Comparison of ENCODE assay signal across 8 cellular contexts in the genomic region with DNA sequence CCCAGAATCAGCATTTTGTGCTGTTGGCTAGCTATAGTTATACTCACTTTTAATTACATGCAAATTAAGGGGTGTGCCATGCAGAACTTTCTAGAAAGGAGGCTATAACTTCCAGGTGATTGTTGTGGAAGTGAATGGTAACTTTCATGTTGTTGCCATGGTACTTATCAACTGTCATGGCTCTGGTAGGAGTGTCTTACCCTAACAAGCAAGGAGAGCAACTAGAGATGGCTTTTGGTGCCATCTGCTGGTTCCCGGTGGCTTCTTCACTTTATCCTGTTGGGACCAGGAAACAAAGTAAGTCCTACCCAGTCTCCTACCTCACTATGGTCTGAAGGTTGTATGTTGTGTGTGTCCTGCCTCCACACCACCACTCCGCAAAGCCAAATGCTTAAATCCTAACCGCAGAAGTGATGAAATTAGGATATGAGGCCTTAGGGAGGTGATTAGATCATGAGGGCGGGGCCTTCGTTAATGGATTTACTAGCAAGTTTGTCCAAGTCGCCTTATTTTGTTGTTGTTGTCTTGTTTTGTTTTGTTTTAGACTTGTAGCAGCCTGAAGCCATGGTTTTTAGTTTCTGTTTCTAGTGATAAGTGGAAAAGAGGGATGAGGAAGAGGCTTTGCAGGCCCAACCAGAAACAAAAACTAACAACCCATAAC. TPM values are rescaled to one million over a fixed set of nuclear protein-coding genes. Genes with fewer than 3 reads are reported as not detected.
DNase-seq lines count a peak whose midpoint lies in the region; ATAC-seq, FAIRE-seq and TF ChIP-seq lines count a peak whose summit lies in the region.

No MANE protein-coding gene starts in this region.

- peak; percentile 62 for FAIRE-seq in kidney (lab: Jason Lieb, UNC)

- H3K4me1 Mint-ChIP-seq in central memory CD8-positive, alpha-beta T cell, result peaks cover 36% of the 10 kb centered on the region

- no peak overlapping the region for H3K4me3 Mint-ChIP-seq in central memory CD8-positive, alpha-beta T cell

- TF ChIP-seq CTCF in kidney (IDR thresholded peaks at IDR 0.05; ENCODE audit: borderline replicate concordance, extremely low read depth, insufficient read depth), result peak; percentile 72

- peak overlapping the region in 1 of 2 donors; percentile 31 for H3K9ac ChIP-seq in kidney (ENCODE audit: low read length in 2 of 2)

- peaks cover 24% of the 10 kb centered on the region for H3K36me3 Mint-ChIP-seq in central memory CD8-positive, alpha-beta T cell (ENCODE audit: insufficient read depth)

- no peaks in the 10 kb centered on the region for H3K9me3 ChIP-seq in kidney (ENCODE audit: control insufficient read depth in 1 of 2, low read length in 2 of 2)

- no peaks in the 10 kb centered on the region for H3K36me3 ChIP-seq in kidney (ENCODE audit: control insufficient read depth in 1 of 2, insufficient read depth in 2 of 2, low read length in 2 of 2)

- H3K4me1 ChIP-seq in kidney (ENCODE audit: control insufficient read depth in 1 of 2, insufficient read depth in 1 of 2, low read depth in 1 of 2, low read length in 2 of 2), result no peaks in the 10 kb centered on the region

- DNase-seq in ELF-1 (ENCODE audit: low read depth, low spot score) (peak; percentile 96), NCI-H510A treated with DMSO at 0.1 percent for 48 hours (lab: John Stamatoyannopoulos, UW) (peak; percentile 86), kidney (peak; percentile 78)
- peak; percentile 75 to 86 for DNase-seq in central memory CD8-positive, alpha-beta T cell (ENCODE audit: low spot score in 2 of 2)
- peak; percentile 64 to 69 for DNase-seq in stimulated activated CD4-positive, alpha-beta T cell treated with anti-CD3 and anti-CD28 coated beads, Interleukin-1b, Interleukin-23, amount 100 ng/mL, for 4 hours (ENCODE audit: low read depth in 2 of 2)

- H3K4me3 ChIP-seq in kidney (ENCODE audit: low read length in 2 of 2), result no peak overlapping the region

- H3K27ac ChIP-seq in kidney (ENCODE audit: low read depth in 2 of 2, low read length in 2 of 2), result no peak overlapping the region

- intact Hi-C loops in kidney (cut with DNase I), result no loop called here

- peak; percentile 41 for ATAC-seq in HG03280 (IDR thresholded peaks at IDR 0.05; ENCODE audit: unreplicated experiment)
- ATAC-seq in activated CD4-positive, CD25-positive, alpha-beta regulatory T cell treated with anti-CD3 and anti-CD28 coated beads, Interleukin-2, amount 50 U/mL, for 24 hours, result peak; percentile 56 to 63
- ATAC-seq in central memory CD8-positive, alpha-beta T cell (replicated peaks; ENCODE audit: extremely low read depth, poor library complexity, severe bottlenecking), result peak; percentile 48
- no peak for ATAC-seq in GM18858 (IDR thresholded peaks at IDR 0.05; ENCODE audit: unreplicated experiment)

- peak overlapping the region; percentile 85 for H3K27ac Mint-ChIP-seq in central memory CD8-positive, alpha-beta T cell (ENCODE audit: low read depth)

- H3K9me3 Mint-ChIP-seq in central memory CD8-positive, alpha-beta T cell, result no peaks in the 10 kb centered on the region

- H3K27me3 Mint-ChIP-seq in central memory CD8-positive, alpha-beta T cell, result no peaks in the 10 kb centered on the region

RNA-seq across cellular contexts. Expression of a gene that starts 22.6 kb away (rescaled TPM):
- total RNA-seq in kidney, result 22.2 TPM
- polyA plus RNA-seq in kidney (ENCODE audit: insufficient read depth, low read depth, low replicate concordance), result 12.7 TPM

RNA-seq across cellular contexts. Expression of a gene that starts 27.7 kb away (rescaled TPM):
- 17.7 TPM for total RNA-seq in kidney
- polyA plus RNA-seq in kidney (ENCODE audit: insufficient read depth, low read depth, low replicate concordance), result 5.8 TPM

RNA-seq across cellular contexts. Expression of a gene that starts 31.5 kb away (rescaled TPM):
- total RNA-seq in kidney, result 322 TPM
- 968 TPM for polyA plus RNA-seq in kidney (ENCODE audit: insufficient read depth, low read depth, low replicate concordance)

RNA-seq across cellular contexts. Expression of a gene that starts 38.9 kb away (rescaled TPM):
- 57.7 TPM for total RNA-seq in kidney
- 143 TPM for polyA plus RNA-seq in kidney (ENCODE audit: insufficient read depth, low read depth, low replicate concordance)
